ENCODE assay signal across 19 cellular contexts in genomic region chr3:47605646-47606045, GRCh38. TPM values are rescaled to one million over a fixed set of nuclear protein-coding genes. Genes with fewer than 3 reads are reported as not detected.
DNase-seq lines count a peak whose midpoint lies in the region; ATAC-seq and FAIRE-seq lines count a peak whose summit lies in the region.
"Had no signal": no experiment of that assay in that cellular context is flagged by ENCODE, and none has a peak within 500 bp of the region (broad histone marks: within the 10 kb centered on the region; RNA-seq: fewer than 3 reads in every experiment).

No MANE protein-coding gene starts in this region.

- H3K4me3 Mint-ChIP-seq in effector memory CD8-positive, alpha-beta T cell, result no peak overlapping the region

- H3K27me3 Mint-ChIP-seq in effector memory CD8-positive, alpha-beta T cell, result no peaks in the 10 kb centered on the region

- H3K9me3 Mint-ChIP-seq in effector memory CD8-positive, alpha-beta T cell, result no peaks in the 10 kb centered on the region

- no peak for ATAC-seq in effector memory CD8-positive, alpha-beta T cell (replicated peaks)
- ATAC-seq in HG03342 (IDR thresholded peaks at IDR 0.05; ENCODE audit: unreplicated experiment), result no peak
- ATAC-seq: body of pancreas, gastroesophageal sphincter, left ventricle myocardium superior had no signal

- DNase-seq in EH (ENCODE audit: low read depth), result peak; percentile 39
- DNase-seq in RCC 7860 (ENCODE audit: low spot score), result peak; percentile 66
- no peak for DNase-seq in effector memory CD8-positive, alpha-beta T cell
- peak; percentile 17 for DNase-seq in myocyte (ENCODE audit: low read depth)
- no peak for DNase-seq in SKM-1 (lab: John Stamatoyannopoulos, UW; ENCODE audit: unreplicated experiment)
- no peak for DNase-seq in DMS 273 (lab: John Stamatoyannopoulos, UW; ENCODE audit: unreplicated experiment)
- DNase-seq in pons (ENCODE audit: low spot score), result no peak
- DNase-seq: activated CD4-positive, alpha-beta T cell treated with anti-CD3 and anti-CD28 coated beads, Interleukin-2, amount 50 U/mL, for 48 hours; activated naive CD4-positive, alpha-beta T cell treated with Interleukin-2 at 50 U/mL for 16 hours; body of pancreas; Caco-2; left ventricle myocardium superior; NCI-H82; SJCRH30; T-helper 2 cell; WERI-Rb-1 had no signal

- peaks cover 66% of the 10 kb centered on the region for H3K36me3 Mint-ChIP-seq in effector memory CD8-positive, alpha-beta T cell (ENCODE audit: insufficient read depth)

- peak; percentile 59 for FAIRE-seq in RCC 7860 (lab: Jason Lieb, UNC)
- FAIRE-seq: H1 had no signal

- peak overlapping the region; percentile 56 to 78 for H3K27ac Mint-ChIP-seq in effector memory CD8-positive, alpha-beta T cell

- peaks cover 0 to 8% of the 10 kb centered on the region in 2 donors for H3K4me1 Mint-ChIP-seq in effector memory CD8-positive, alpha-beta T cell (ENCODE audit: low read depth in 2 of 2)

RNA-seq across cellular contexts. Expression of gene CSPG5, which starts 27.0 kb away (rescaled TPM):
- 0.45 and 1.0 TPM in 2 replicates for total RNA-seq in myocyte
- 0.61 TPM for polyA plus RNA-seq in myocyte (2012)

Comparison
In these comparisons a context has a peak if more than half of its experiments do, and no peak if none do; other contexts are left out.
1. DNase-seq: peak in EH (single experiment), RCC 7860 (single experiment) and myocyte (single experiment); none in effector memory CD8-positive, alpha-beta T cell (0 of 3), SKM-1 (single experiment), DMS 273 (single experiment) and pons (single experiment).